In the genomic region with DNA sequence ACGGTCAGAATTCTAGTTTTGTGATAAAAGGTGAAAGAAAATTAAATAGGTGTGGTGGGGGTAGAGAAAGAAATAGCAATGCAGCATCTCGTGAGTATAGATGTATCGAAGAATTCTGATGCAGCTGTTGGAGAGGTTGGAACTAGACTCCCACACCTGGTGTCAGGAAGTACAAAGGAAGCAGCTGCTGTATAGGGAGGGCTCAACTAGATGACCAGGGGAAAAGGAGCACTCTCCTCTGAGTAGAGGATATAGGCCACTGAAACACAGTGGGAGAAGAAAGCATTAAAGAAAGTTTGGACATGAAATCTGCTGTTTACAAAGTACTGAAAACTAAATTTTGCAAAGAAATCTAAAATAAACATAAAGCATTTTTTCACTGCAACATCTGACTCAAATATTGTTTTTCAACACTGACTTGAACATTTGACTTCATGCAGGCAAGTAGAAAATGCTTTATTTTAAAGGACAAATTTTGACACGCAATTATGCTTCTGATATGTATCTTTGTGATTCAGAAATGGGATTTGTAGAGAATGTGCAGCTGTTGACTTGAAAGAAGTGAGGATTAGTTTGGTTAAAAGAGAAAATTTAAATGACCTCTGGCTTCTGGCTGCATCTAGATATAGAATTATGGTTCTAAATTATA, we compare ENCODE assay signal across 11 cellular contexts.
A peak's percentile ranks its signal among the peaks of the same experiment; 100 is the strongest.
DNase-seq lines count a peak whose midpoint lies in the region; ATAC-seq and TF ChIP-seq lines count a peak whose summit lies in the region.
"Had no signal": no experiment of that assay in that cellular context is flagged by ENCODE, and none has a peak within 500 bp of the region (broad histone marks: within the 10 kb centered on the region; RNA-seq: fewer than 3 reads in every experiment).

No MANE protein-coding gene starts in this region.

- H3K27me3 ChIP-seq in smooth muscle cell (ENCODE audit: low read depth): no peaks in the 10 kb centered on the region

- no peak for TF ChIP-seq CTCF in smooth muscle cell (IDR thresholded peaks at IDR 0.05; ENCODE audit: borderline replicate concordance, insufficient read depth, poor library complexity, severe bottlenecking)

- peak overlapping the region; percentile 3 for H3K9ac ChIP-seq in smooth muscle cell (ENCODE audit: low read depth)

- DNase-seq in NCI-H510A treated with DMSO at 0.1 percent for 48 hours (lab: John Stamatoyannopoulos, UW): peak; percentile 17
- no peak for DNase-seq in NCI-H510A (lab: John Stamatoyannopoulos, UW)
- DNase-seq in LHCN-M2 (ENCODE audit: low read depth): peak; percentile 92
- DNase-seq in smooth muscle cell (lab: John Stamatoyannopoulos, UW; ENCODE audit: unreplicated experiment): no peak
- DNase-seq in head of caudate nucleus: no peak
- no peak for DNase-seq in OCI-M1 (lab: John Stamatoyannopoulos, UW)
- no peak for DNase-seq in DMS114 treated with DMSO at 0.1 percent for 48 hours (lab: John Stamatoyannopoulos, UW; ENCODE audit: unreplicated experiment)
- DNase-seq: activated CD8-positive, alpha-beta memory T cell treated with anti-CD3 and anti-CD28 coated beads for 24 hours; naive thymus-derived CD4-positive, alpha-beta T cell; NCI-H226 had no signal

- H4K20me1 ChIP-seq in smooth muscle cell (ENCODE audit: low read depth): no peaks in the 10 kb centered on the region

- no peak overlapping the region for H2AFZ ChIP-seq in smooth muscle cell (ENCODE audit: low read depth)

- no peaks in the 10 kb centered on the region for H3K36me3 ChIP-seq in smooth muscle cell (ENCODE audit: low read depth)

- peak overlapping the region; percentile 64 for H3K27ac ChIP-seq in smooth muscle cell (ENCODE audit: low read depth)

- H3F3A ChIP-seq in smooth muscle cell (ENCODE audit: low read depth): peaks cover 13% of the 10 kb centered on the region

- H3K9me3 ChIP-seq in smooth muscle cell (replicated peaks; ENCODE audit: low read depth): no peaks in the 10 kb centered on the region

- peak overlapping the region; percentile 65 for H3K4me2 ChIP-seq in smooth muscle cell

- intact Hi-C loops in head of caudate nucleus (cut with DNase I): no loop called here

- ATAC-seq in HG02852 (IDR thresholded peaks at IDR 0.05; ENCODE audit: unreplicated experiment): peak; percentile 36
- ATAC-seq: naive thymus-derived CD4-positive, alpha-beta T cell had no signal

- peaks cover 21% of the 10 kb centered on the region for H3K4me1 ChIP-seq in smooth muscle cell (ENCODE audit: low read depth)

- no peak overlapping the region for H3K4me3 ChIP-seq in smooth muscle cell

- 68% methylated on average over 4 of the region's 4 CpGs for WGBS in smooth muscle cell (ENCODE audit: low lambda C conversion rate)

- H3K79me2 ChIP-seq in smooth muscle cell (ENCODE audit: low read depth): no peaks in the 10 kb centered on the region

Comparison
In these comparisons a context has a peak if more than half of its experiments do, and no peak if none do; other contexts are left out.
1. DNase-seq: peak in NCI-H510A treated with DMSO at 0.1 percent for 48 hours (single experiment) and LHCN-M2 (single experiment); none in NCI-H510A (single experiment), smooth muscle cell (single experiment), head of caudate nucleus (0 of 42), OCI-M1 (single experiment) and DMS114 treated with DMSO at 0.1 percent for 48 hours (single experiment).